In genomic region chr6:127926441-127926840, GRCh38 we compare ENCODE assay signal across 4 cellular contexts. TPM values are rescaled to one million over a fixed set of nuclear protein-coding genes. Genes with fewer than 3 reads are reported as not detected.
"Had no signal": no experiment of that assay in that cellular context is flagged by ENCODE, and none has a peak within 500 bp of the region (broad histone marks: within the 10 kb centered on the region; RNA-seq: fewer than 3 reads in every experiment).

No MANE protein-coding gene starts in this region.

RNA-seq across cellular contexts. Expression of gene THEMIS, which starts 25.6 kb away (rescaled TPM):
- total RNA-seq: HepG2, HT-29, HT1080, IMR-90 had no signal
